Comparison of ENCODE assay signal across 27 cellular contexts in genomic region chr21:41327753-41328152, GRCh38. TPM values are rescaled to one million over a fixed set of nuclear protein-coding genes. Genes with fewer than 3 reads are reported as not detected.
"Had no signal": no experiment of that assay in that cellular context is flagged by ENCODE, and none has a peak within 500 bp of the region (broad histone marks: within the 10 kb centered on the region; RNA-seq: fewer than 3 reads in every experiment).

No MANE protein-coding gene starts in this region.

- DNase-seq: colonic mucosa; cortex of kidney; effector CD8-positive, alpha-beta T cell; effector memory CD8-positive, alpha-beta T cell; endodermal cell; erythroblast; esophagus squamous epithelium; foreskin fibroblast; foreskin melanocyte; gastrocnemius medialis; glutamatergic neuron; head of caudate nucleus; heart right ventricle; hippocampal formation; left cardiac atrium; left lung; left ventricle myocardium superior; lower lobe of right lung; mesenchymal stem cell; midbrain; naive thymus-derived CD4-positive, alpha-beta T cell had no signal

- H3K27me3 ChIP-seq: colonic mucosa, esophagus squamous epithelium, gastrocnemius medialis, left lung had no signal

- H3K27ac ChIP-seq: colonic mucosa, epithelial cell of prostate, esophagus squamous epithelium, gastrocnemius medialis, heart right ventricle, left lung, lower lobe of right lung had no signal

- H3K9me3 ChIP-seq: colonic mucosa, gastrocnemius medialis, left lung, lower lobe of right lung had no signal

- ATAC-seq: effector memory CD8-positive, alpha-beta T cell; esophagus mucosa; gastrocnemius medialis; heart right ventricle; left cardiac atrium; left lung; left ventricle myocardium superior; lower lobe of right lung; naive thymus-derived CD4-positive, alpha-beta T cell had no signal

- H3K27ac Mint-ChIP-seq: dendritic cell treated with granulocyte-macrophage colony-stimulating factor and Interleukin-4, amounts not matched to agents 40 ng/mL and 50 ng/mL, for 4 days; effector memory CD8-positive, alpha-beta T cell; endodermal cell; naive thymus-derived CD4-positive, alpha-beta T cell had no signal

- H3K36me3 ChIP-seq: colonic mucosa, esophagus squamous epithelium, gastrocnemius medialis, heart right ventricle, left lung, lower lobe of right lung had no signal

- H3K9me3 Mint-ChIP-seq: effector memory CD8-positive, alpha-beta T cell had no signal

- H3K4me1 Mint-ChIP-seq: naive thymus-derived CD4-positive, alpha-beta T cell had no signal

- H3K36me3 Mint-ChIP-seq: naive thymus-derived CD4-positive, alpha-beta T cell had no signal

- H3K4me3 Mint-ChIP-seq: dendritic cell treated with granulocyte-macrophage colony-stimulating factor and Interleukin-4, amounts not matched to agents 40 ng/mL and 50 ng/mL, for 4 days; effector memory CD8-positive, alpha-beta T cell; endodermal cell; naive thymus-derived CD4-positive, alpha-beta T cell had no signal

- H3K4me3 ChIP-seq: colonic mucosa, esophagus squamous epithelium, gastrocnemius medialis, heart right ventricle, left lung, lower lobe of right lung had no signal

- H3K4me1 ChIP-seq: colonic mucosa, gastrocnemius medialis, heart right ventricle, left lung, lower lobe of right lung had no signal

RNA-seq across cellular contexts. Expression of gene FAM3B, which starts 11.2 kb away (rescaled TPM):
- total RNA-seq: dermis microvascular lymphatic vessel endothelial cell; gastrocnemius medialis; glomerular endothelial cell; left ventricle myocardium superior; lung microvascular endothelial cell; naive thymus-derived CD4-positive, alpha-beta T cell had no signal
